In genomic region chr2:160324161-160324768, GRCh38 we compare ENCODE assay signal across 2 cellular contexts.
TF ChIP-seq lines count a peak whose summit lies in the region.

No MANE protein-coding gene starts in this region.

TF ChIP-seq in WTC11, 78 proteins besides CTCF, POLR2A, EP300 and RAD21 (continued from another document):
- no peak for TF ChIP-seq ATF3 (CRISPR knock-in tag; conservative IDR thresholded peaks at IDR 0.05)
- TF ChIP-seq ZNF423 (CRISPR knock-in tag; IDR thresholded peaks at IDR 0.05), result no peak
- no peak for TF ChIP-seq MAX (CRISPR knock-in tag; IDR thresholded peaks at IDR 0.05)
- TF ChIP-seq ZNF512 (CRISPR knock-in tag; IDR thresholded peaks at IDR 0.05; ENCODE audit: borderline replicate concordance), result no peak
- TF ChIP-seq GRHL2 (CRISPR knock-in tag; IDR thresholded peaks at IDR 0.05; ENCODE audit: insufficient replicate concordance, severe bottlenecking), result no peak

TF ChIP-seq in H1, 55 proteins besides CTCF, POLR2A, EP300 and RAD21 (continued from another document):
- TF ChIP-seq E2F6 (IDR thresholded peaks at IDR 0.05), result no peak
- TF ChIP-seq NRF1 (IDR thresholded peaks at IDR 0.05; ENCODE audit: low read depth, low read length), result no peak
- TF ChIP-seq KDM1A (IDR thresholded peaks at IDR 0.05; ENCODE audit: borderline replicate concordance, low read length), result no peak
- no peak for TF ChIP-seq ASH2L (IDR thresholded peaks at IDR 0.05; ENCODE audit: low read length)
- TF ChIP-seq BRCA1 (IDR thresholded peaks at IDR 0.05; ENCODE audit: low read depth, low read length), result no peak
- no peak for TF ChIP-seq CEBPB (IDR thresholded peaks at IDR 0.05; ENCODE audit: low read depth, low read length)
TF ChIP-seq in H1: peak in this region for 0.
